Comparison of ENCODE assay signal across 1 cellular context in the genomic region with DNA sequence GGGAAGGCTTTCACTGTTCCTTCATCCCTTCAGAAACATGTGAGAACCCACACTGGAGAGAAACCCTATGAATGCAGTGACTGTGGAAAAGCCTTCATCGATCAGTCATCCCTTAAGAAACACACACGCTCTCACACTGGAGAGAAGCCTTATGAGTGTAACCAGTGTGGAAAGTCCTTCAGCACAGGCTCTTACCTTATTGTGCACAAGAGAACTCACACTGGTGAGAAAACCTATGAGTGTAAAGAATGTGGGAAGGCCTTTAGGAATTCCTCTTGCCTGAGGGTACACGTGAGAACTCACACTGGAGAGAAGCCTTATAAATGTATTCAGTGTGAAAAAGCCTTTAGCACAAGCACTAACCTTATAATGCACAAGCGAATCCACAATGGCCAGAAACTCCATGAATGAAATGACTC.
A peak's percentile ranks its signal among the peaks of the same experiment; 100 is the strongest.
TF ChIP-seq lines count a peak whose summit lies in the region.

No MANE protein-coding gene starts in this region.

TF ChIP-seq in HEK293, 187 proteins besides CTCF, POLR2A, EP300 and RAD21:
- peak; percentile 100 for TF ChIP-seq TRIM28 (IDR thresholded peaks at IDR 0.05; ENCODE audit: borderline replicate concordance, low read length)
- no peak for TF ChIP-seq ZNF335 (tag by site-specific recombination; conservative IDR thresholded peaks at IDR 0.05)
- no peak for TF ChIP-seq ZNF623 (tag by site-specific recombination; IDR thresholded peaks at IDR 0.05)
- TF ChIP-seq ZNF560 (tag by site-specific recombination; IDR thresholded peaks at IDR 0.05; ENCODE audit: borderline replicate concordance): no peak
- peak; percentile 92 for TF ChIP-seq ZNF274 (IDR thresholded peaks at IDR 0.05; ENCODE audit: low read length)
- peak; percentile 97 for TF ChIP-seq ZNF274 (tag by site-specific recombination; IDR thresholded peaks at IDR 0.05; ENCODE audit: borderline replicate concordance)
- TF ChIP-seq ZNF624 (tag by site-specific recombination; IDR thresholded peaks at IDR 0.05): no peak
- TF ChIP-seq, protein P1, sequence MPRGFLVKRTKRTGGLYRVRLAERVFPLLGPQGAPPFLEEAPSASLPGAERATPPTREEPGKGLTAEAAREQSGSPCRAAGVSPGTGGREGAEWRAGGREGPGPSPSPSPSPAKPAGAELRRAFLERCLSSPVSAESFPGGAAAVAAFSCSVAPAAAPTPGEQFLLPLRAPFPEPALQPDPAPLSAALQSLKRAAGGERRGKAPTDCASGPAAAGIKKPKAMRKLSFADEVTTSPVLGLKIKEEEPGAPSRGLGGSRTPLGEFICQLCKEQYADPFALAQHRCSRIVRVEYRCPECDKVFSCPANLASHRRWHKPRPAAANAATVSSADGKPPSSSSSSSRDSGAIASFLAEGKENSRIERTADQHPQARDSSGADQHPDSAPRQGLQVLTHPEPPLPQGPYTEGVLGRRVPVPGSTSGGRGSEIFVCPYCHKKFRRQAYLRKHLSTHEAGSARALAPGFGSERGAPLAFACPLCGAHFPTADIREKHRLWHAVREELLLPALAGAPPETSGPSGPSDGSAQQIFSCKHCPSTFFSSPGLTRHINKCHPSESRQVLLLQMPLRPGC (tag by site-specific recombination; IDR thresholded peaks at IDR 0.05): no peak
- peak; percentile 99 for TF ChIP-seq SETDB1 (IDR thresholded peaks at IDR 0.05; ENCODE audit: insufficient read length, low read length)
